20 cellular contexts compared by ENCODE assay signal in the genomic region with DNA sequence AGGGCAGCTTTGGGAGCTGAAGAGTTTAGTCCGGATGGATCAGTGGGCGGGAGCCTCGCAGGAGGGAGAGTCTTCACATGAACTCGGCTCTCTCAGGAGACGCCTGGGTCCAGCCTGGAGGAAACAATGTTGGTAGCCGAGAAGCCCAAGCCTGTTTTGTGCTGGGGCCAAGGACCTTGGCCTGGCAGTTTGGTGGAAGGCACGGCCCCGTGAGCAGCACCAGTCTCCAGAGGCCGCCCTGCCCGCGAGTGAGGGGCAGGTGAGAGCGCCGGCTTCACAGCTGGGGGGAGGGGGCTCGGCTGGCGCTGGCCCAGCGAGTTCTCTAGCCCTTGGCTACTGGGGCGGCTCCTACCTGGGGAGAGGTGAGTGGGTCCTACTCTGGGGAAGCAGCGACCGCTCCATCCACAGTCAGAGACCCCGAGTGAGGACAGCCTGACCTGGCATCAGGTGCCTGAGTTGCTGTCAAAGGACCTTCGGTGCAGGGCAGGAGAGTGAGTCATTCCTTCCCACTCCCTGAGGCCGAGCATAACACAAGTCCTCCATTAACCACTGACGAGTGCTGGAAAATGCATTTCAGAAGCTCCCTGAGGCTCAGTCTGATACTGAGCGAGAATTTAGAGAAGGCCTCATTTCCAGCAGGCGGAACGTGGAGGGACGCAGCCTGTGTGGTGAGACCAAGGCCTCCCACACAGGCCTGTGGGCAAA.
A peak's percentile ranks its signal among the peaks of the same experiment; 100 is the strongest.
DNase-seq lines count a peak whose midpoint lies in the region; ATAC-seq and TF ChIP-seq lines count a peak whose summit lies in the region.
"Had no signal": no experiment of that assay in that cellular context is flagged by ENCODE, and none has a peak within 500 bp of the region (broad histone marks: within the 10 kb centered on the region; RNA-seq: fewer than 3 reads in every experiment).

No MANE protein-coding gene starts in this region.

- H4K8ac ChIP-seq in mesenchymal stem cell (ENCODE audit: low read length), result no peak overlapping the region

- no peak overlapping the region for H2BK12ac ChIP-seq in mesenchymal stem cell (ENCODE audit: low read length in 2 of 2)

- H3K4ac ChIP-seq in mesenchymal stem cell (ENCODE audit: low read depth in 1 of 2, low read length in 2 of 2), result no peak overlapping the region

- H3K9me3 ChIP-seq in adrenal gland (replicated peaks in 1 of 3), result no peaks in the 10 kb centered on the region
- no peaks in the 10 kb centered on the region for H3K9me3 ChIP-seq in mesenchymal stem cell (ENCODE audit: control insufficient read depth, low read length)
- H3K9me3 ChIP-seq: gastroesophageal sphincter, HAP-1, left lung, mucosa of descending colon had no signal

- intact Hi-C loops in adrenal gland (cut with DNase I), result no loop called here

- H3K27ac ChIP-seq in adrenal gland (peak overlapping the region in 2 of 5 donors; percentile 41 to 48), mesenchymal stem cell (ENCODE audit: low read length, poor library complexity, severe bottlenecking) (no peak overlapping the region)
- H3K27ac ChIP-seq: cardiac muscle cell, gastroesophageal sphincter, left lung, neural progenitor cell had no signal

- ATAC-seq in GM21515 (IDR thresholded peaks at IDR 0.05; ENCODE audit: unreplicated experiment) (no peak), GM18867 (IDR thresholded peaks at IDR 0.05; ENCODE audit: unreplicated experiment) (no peak), GM18517 (IDR thresholded peaks at IDR 0.05; ENCODE audit: unreplicated experiment) (no peak)
- ATAC-seq: activated T-cell treated with anti-CD3 and anti-CD28 coated beads, Interleukin-2, amount 50 U/mL, for 4 hours; gastroesophageal sphincter; left lung; mucosa of descending colon had no signal

- no peak overlapping the region for H2AFZ ChIP-seq in mesenchymal stem cell (ENCODE audit: low read depth, low read length)
- H2AFZ ChIP-seq: neural progenitor cell had no signal

- H2BK15ac ChIP-seq in mesenchymal stem cell (ENCODE audit: low read depth, poor library complexity, severe bottlenecking), result no peak overlapping the region

- no peak overlapping the region for H3K18ac ChIP-seq in mesenchymal stem cell (ENCODE audit: low read depth in 1 of 2, low read length in 2 of 2)

- H3K36me3 ChIP-seq in adrenal gland (replicated peaks in 1 of 2) (no peaks in the 10 kb centered on the region), mesenchymal stem cell (ENCODE audit: control insufficient read depth in 1 of 2, insufficient read depth in 2 of 2, low read depth in 1 of 2, low read length in 2 of 2) (no peaks in the 10 kb centered on the region)
- H3K36me3 ChIP-seq: cardiac muscle cell, gastroesophageal sphincter, HAP-1, left lung, neural progenitor cell had no signal

- TF ChIP-seq POLR2A in adrenal gland (IDR thresholded peaks at IDR 0.05), result no peak

- 55 to 79% (median 64%) methylated on average over 6 to 27 of the region's 27 CpGs for WGBS in adrenal gland, 4 donors
- WGBS in mesenchymal stem cell, result 81% methylated on average over 26 of the region's 27 CpGs

- no peak for TF ChIP-seq CTCF in adrenal gland (IDR thresholded peaks at IDR 0.05)

- H2BK120ac ChIP-seq in mesenchymal stem cell (ENCODE audit: low read depth, low read length), result no peak overlapping the region

- DNase-seq in ACHN (peak; percentile 29), GM03348 (ENCODE audit: low spot score) (peak; percentile 20), adrenal gland (peak in 6 of 7 donors; percentile 56 to 89 (median 75)), mesenchymal stem cell (peak; percentile 15)
- DNase-seq: activated CD4-positive, alpha-beta T cell treated with anti-CD3 and anti-CD28 coated beads, Interleukin-2, amount 50 U/mL, for 48 hours; activated T-cell treated with anti-CD3 and anti-CD28 coated beads, Interleukin-2, amount 50 U/mL, for 4 hours; DMS79 treated with DMSO at 0.1 percent for 48 hours; erythroblast; NCI-H1436 treated with DMSO at 0.1 percent for 48 hours; NCI-H526 treated with DMSO at 0.1 percent for 48 hours; stimulated activated CD4-positive, alpha-beta T cell treated with anti-CD3 and anti-CD28 coated beads, Interleukin-12 subunit alpha, Interleukin-12 subunit beta, amount 100 ng/mL, for 4 hours had no signal

- H3K4me1 ChIP-seq in adrenal gland (replicated peaks in 1 of 2) (no peaks in the 10 kb centered on the region), mesenchymal stem cell (ENCODE audit: control insufficient read depth, insufficient read depth, low read depth, low read length) (peaks cover 26% of the 10 kb centered on the region)
- H3K4me1 ChIP-seq: HAP-1, left lung, neural progenitor cell had no signal

- H2BK5ac ChIP-seq in mesenchymal stem cell (ENCODE audit: low read depth, low read length, poor library complexity, severe bottlenecking), result no peak overlapping the region

- H3K79me1 ChIP-seq in mesenchymal stem cell (replicated peaks; ENCODE audit: low read length, poor library complexity, severe bottlenecking), result no peaks in the 10 kb centered on the region

- peak overlapping the region; percentile 9 for H2AK5ac ChIP-seq in mesenchymal stem cell (ENCODE audit: low read length, severe bottlenecking)

- H3K23ac ChIP-seq in mesenchymal stem cell (ENCODE audit: low read length in 2 of 2), result no peak overlapping the region

- in situ Hi-C loops in ACHN (cut with HindIII; ENCODE audit: low pct_ligation_motif_present, low pct_unique_long_range_greater_than_20kb, low sequenced_read_pairs), result no loop called here

- no peak overlapping the region for H3K14ac ChIP-seq in mesenchymal stem cell (ENCODE audit: low read length in 2 of 2)

- H4K91ac ChIP-seq in mesenchymal stem cell (ENCODE audit: low read length), result no peak overlapping the region

- H3K4me3 ChIP-seq in adrenal gland, result no peak overlapping the region
- H3K4me3 ChIP-seq in mesenchymal stem cell (ENCODE audit: insufficient read depth in 1 of 2, low read depth in 1 of 2, low read length in 2 of 2), result no peak overlapping the region
- H3K4me3 ChIP-seq: cardiac muscle cell, gastroesophageal sphincter, HAP-1, left lung, mucosa of descending colon, neural progenitor cell had no signal

- no peak overlapping the region for H3K4me2 ChIP-seq in mesenchymal stem cell (ENCODE audit: low read length, poor library complexity, severe bottlenecking)
- H3K4me2 ChIP-seq: neural progenitor cell had no signal

- no peak overlapping the region for H3K9ac ChIP-seq in mesenchymal stem cell (ENCODE audit: low read length)
- H3K9ac ChIP-seq: neural progenitor cell had no signal

- H3K27me3 ChIP-seq in adrenal gland, result no peaks in the 10 kb centered on the region
- peaks cover 4 to 40% of the 10 kb centered on the region in 2 experiments for H3K27me3 ChIP-seq in mesenchymal stem cell (ENCODE audit: control insufficient read depth in 1 of 2, insufficient read depth in 1 of 2, low read length in 2 of 2)
- H3K27me3 ChIP-seq: gastroesophageal sphincter had no signal

Comparison
In these comparisons a context has a peak if more than half of its experiments do, and no peak if none do; other contexts are left out.
1. DNase-seq: peak in every context shown above with its lines; median percentile 75 in adrenal gland; 29 in ACHN; 20 in GM03348; 15 in mesenchymal stem cell.